In the genomic region with DNA sequence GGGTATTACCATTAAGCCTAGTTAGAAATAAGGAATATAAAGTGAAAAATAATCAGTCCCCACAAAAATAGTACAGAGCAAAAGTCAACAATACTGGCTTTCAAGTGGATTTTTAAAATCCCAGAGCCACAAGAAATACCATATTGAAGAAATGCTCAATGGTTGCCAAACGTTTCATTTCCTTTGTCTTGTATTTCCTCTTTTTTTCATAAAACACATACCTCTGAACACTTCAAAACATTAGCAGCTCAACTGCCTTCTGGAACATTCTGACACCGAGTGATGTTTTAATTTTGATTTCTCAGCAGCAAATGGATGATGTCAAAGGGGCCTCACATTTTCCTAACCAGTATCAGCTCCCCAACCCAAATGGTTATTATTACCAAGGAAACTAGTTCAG, we compare ENCODE assay signal across 15 cellular contexts. TPM values are rescaled to one million over a fixed set of nuclear protein-coding genes. Genes with fewer than 3 reads are reported as not detected.
A peak's percentile ranks its signal among the peaks of the same experiment; 100 is the strongest.
DNase-seq lines count a peak whose midpoint lies in the region; ATAC-seq and TF ChIP-seq lines count a peak whose summit lies in the region.
"Had no signal": no experiment of that assay in that cellular context is flagged by ENCODE, and none has a peak within 500 bp of the region (broad histone marks: within the 10 kb centered on the region; RNA-seq: fewer than 3 reads in every experiment).

No MANE protein-coding gene starts in this region.

- no peak for DNase-seq in activated naive CD8-positive, alpha-beta T cell treated with anti-CD3 and anti-CD28 coated beads, Interleukin-2, amount 50 U/mL, for 24 hours
- DNase-seq in activated T-helper 1 cell treated with anti-CD3 and anti-CD28 coated beads, Interleukin-12 subunit alpha, Interleukin-12 subunit beta, Interleukin-2, Interleukin-4 antibody, amounts not matched to agents 30 ng/mL and 10 ng/mL and 1 ng/mL, durations not matched to agents 14 hours and 24 hours and 36 hours (ENCODE audit: low spot score), result no peak
- DNase-seq in mesothelial cell of epicardium (ENCODE audit: low spot score in 2 of 2, unreplicated experiment in 2 of 2) (no peak), tibial artery (no peak), DMS53 treated with DMSO at 0.1 percent for 48 hours (lab: John Stamatoyannopoulos, UW; ENCODE audit: unreplicated experiment) (no peak)
- DNase-seq in activated effector memory CD4-positive, alpha-beta T cell treated with Interleukin-2 at 50 U/mL for 16 hours, result no peak
- no peak for DNase-seq in activated T-cell treated with anti-CD3 and anti-CD28 coated beads, Interleukin-2, amount 50 U/mL, for 24 hours
- DNase-seq: ACHN; activated naive CD8-positive, alpha-beta T cell treated with anti-CD3 and anti-CD28 coated beads for 36 hours; DMS79; H7; NCI-H187; retina; trophoblast cell had no signal

- peak overlapping the region; percentile 8 for H3K27ac Mint-ChIP-seq in activated naive CD8-positive, alpha-beta T cell
- H3K27ac Mint-ChIP-seq in activated naive CD8-positive, alpha-beta T cell treated with anti-CD3 and anti-CD28 coated beads, Interleukin-2, amount 50 U/mL, for 24 hours, result no peak overlapping the region
- peak overlapping the region; percentile 20 for H3K27ac Mint-ChIP-seq in activated T-helper 1 cell treated with anti-CD3 and anti-CD28 coated beads, Interleukin-12 subunit alpha, Interleukin-12 subunit beta, Interleukin-2, Interleukin-4 antibody, amounts not matched to agents 30 ng/mL and 10 ng/mL and 1 ng/mL, durations not matched to agents 14 hours and 24 hours and 36 hours
- H3K27ac Mint-ChIP-seq in mesothelial cell of epicardium, result peak overlapping the region; percentile 32
- H3K27ac Mint-ChIP-seq in activated T-cell treated with anti-CD3 and anti-CD28 coated beads, Interleukin-2, amount 50 U/mL, for 24 hours, result no peak overlapping the region

- TF ChIP-seq CTCF in mesothelial cell of epicardium (IDR thresholded peaks at IDR 0.05; ENCODE audit: unreplicated experiment) (no peak), tibial artery (IDR thresholded peaks at IDR 0.05) (no peak)

- H3K36me3 ChIP-seq in tibial artery, result no peaks in the 10 kb centered on the region

- peaks cover 3% of the 10 kb centered on the region for H3K36me3 Mint-ChIP-seq in activated naive CD8-positive, alpha-beta T cell
- peaks cover 2% of the 10 kb centered on the region for H3K36me3 Mint-ChIP-seq in activated naive CD8-positive, alpha-beta T cell treated with anti-CD3 and anti-CD28 coated beads, Interleukin-2, amount 50 U/mL, for 24 hours (ENCODE audit: low read depth)
- H3K36me3 Mint-ChIP-seq in activated T-helper 1 cell treated with anti-CD3 and anti-CD28 coated beads, Interleukin-12 subunit alpha, Interleukin-12 subunit beta, Interleukin-2, Interleukin-4 antibody, amounts not matched to agents 30 ng/mL and 10 ng/mL and 1 ng/mL, durations not matched to agents 14 hours and 24 hours and 36 hours (ENCODE audit: low read depth), result peaks cover 7% of the 10 kb centered on the region
- no peaks in the 10 kb centered on the region for H3K36me3 Mint-ChIP-seq in mesothelial cell of epicardium
- H3K36me3 Mint-ChIP-seq in activated T-cell treated with anti-CD3 and anti-CD28 coated beads, Interleukin-2, amount 50 U/mL, for 24 hours (ENCODE audit: low read depth), result peaks cover 8% of the 10 kb centered on the region

- peaks cover 61% of the 10 kb centered on the region for H3K4me1 Mint-ChIP-seq in activated naive CD8-positive, alpha-beta T cell (ENCODE audit: low read depth)
- peaks cover 84% of the 10 kb centered on the region for H3K4me1 Mint-ChIP-seq in activated naive CD8-positive, alpha-beta T cell treated with anti-CD3 and anti-CD28 coated beads, Interleukin-2, amount 50 U/mL, for 24 hours
- peaks cover 67% of the 10 kb centered on the region for H3K4me1 Mint-ChIP-seq in activated T-helper 1 cell treated with anti-CD3 and anti-CD28 coated beads, Interleukin-12 subunit alpha, Interleukin-12 subunit beta, Interleukin-2, Interleukin-4 antibody, amounts not matched to agents 30 ng/mL and 10 ng/mL and 1 ng/mL, durations not matched to agents 14 hours and 24 hours and 36 hours (ENCODE audit: low read depth)
- peaks cover 67% of the 10 kb centered on the region for H3K4me1 Mint-ChIP-seq in mesothelial cell of epicardium
- H3K4me1 Mint-ChIP-seq in activated T-cell treated with anti-CD3 and anti-CD28 coated beads, Interleukin-2, amount 50 U/mL, for 24 hours (ENCODE audit: low read depth), result peaks cover 60% of the 10 kb centered on the region

- H3K4me1 ChIP-seq in tibial artery, result peaks cover 0 to 72% (median 56%) of the 10 kb centered on the region in 4 donors

- H3K4me3 ChIP-seq in tibial artery, result no peak overlapping the region

- intact Hi-C loops in activated T-helper 1 cell treated with anti-CD3 and anti-CD28 coated beads, Interleukin-12 subunit alpha, Interleukin-12 subunit beta, Interleukin-2, Interleukin-4 antibody, amounts not matched to agents 30 ng/mL and 10 ng/mL and 1 ng/mL, durations not matched to agents 14 hours and 24 hours and 36 hours (cut with micrococcal nuclease), result no loop called here
- intact Hi-C loops in tibial artery (cut with DNase I; ENCODE audit: low total_unique reads), result no loop called here

- H3K4me3 Mint-ChIP-seq in activated naive CD8-positive, alpha-beta T cell, result no peak overlapping the region
- H3K4me3 Mint-ChIP-seq in activated naive CD8-positive, alpha-beta T cell treated with anti-CD3 and anti-CD28 coated beads, Interleukin-2, amount 50 U/mL, for 24 hours, result no peak overlapping the region
- no peak overlapping the region for H3K4me3 Mint-ChIP-seq in activated T-helper 1 cell treated with anti-CD3 and anti-CD28 coated beads, Interleukin-12 subunit alpha, Interleukin-12 subunit beta, Interleukin-2, Interleukin-4 antibody, amounts not matched to agents 30 ng/mL and 10 ng/mL and 1 ng/mL, durations not matched to agents 14 hours and 24 hours and 36 hours
- H3K4me3 Mint-ChIP-seq in mesothelial cell of epicardium, result no peak overlapping the region
- no peak overlapping the region for H3K4me3 Mint-ChIP-seq in activated T-cell treated with anti-CD3 and anti-CD28 coated beads, Interleukin-2, amount 50 U/mL, for 24 hours
- H3K4me3 Mint-ChIP-seq: activated naive CD8-positive, alpha-beta T cell treated with anti-CD3 and anti-CD28 coated beads for 36 hours had no signal

- H3K9me3 ChIP-seq in tibial artery, result no peaks in the 10 kb centered on the region

- H3K27me3 ChIP-seq in tibial artery, result no peaks in the 10 kb centered on the region

- peak overlapping the region; percentile 74 to 79 for H3K27ac ChIP-seq in tibial artery

- H3K9me3 Mint-ChIP-seq in activated naive CD8-positive, alpha-beta T cell (ENCODE audit: low read depth), result no peaks in the 10 kb centered on the region
- H3K9me3 Mint-ChIP-seq in activated naive CD8-positive, alpha-beta T cell treated with anti-CD3 and anti-CD28 coated beads, Interleukin-2, amount 50 U/mL, for 24 hours, result peaks cover 4% of the 10 kb centered on the region
- no peaks in the 10 kb centered on the region for H3K9me3 Mint-ChIP-seq in activated T-helper 1 cell treated with anti-CD3 and anti-CD28 coated beads, Interleukin-12 subunit alpha, Interleukin-12 subunit beta, Interleukin-2, Interleukin-4 antibody, amounts not matched to agents 30 ng/mL and 10 ng/mL and 1 ng/mL, durations not matched to agents 14 hours and 24 hours and 36 hours
- H3K9me3 Mint-ChIP-seq in mesothelial cell of epicardium, result no peaks in the 10 kb centered on the region
- H3K9me3 Mint-ChIP-seq in activated T-cell treated with anti-CD3 and anti-CD28 coated beads, Interleukin-2, amount 50 U/mL, for 24 hours, result no peaks in the 10 kb centered on the region
- H3K9me3 Mint-ChIP-seq: activated naive CD8-positive, alpha-beta T cell treated with anti-CD3 and anti-CD28 coated beads for 36 hours had no signal

- ATAC-seq in activated naive CD8-positive, alpha-beta T cell treated with anti-CD3 and anti-CD28 coated beads, Interleukin-2, amount 50 U/mL, for 24 hours, result no peak

- H3K27me3 Mint-ChIP-seq in activated naive CD8-positive, alpha-beta T cell, result no peaks in the 10 kb centered on the region
- H3K27me3 Mint-ChIP-seq in activated naive CD8-positive, alpha-beta T cell treated with anti-CD3 and anti-CD28 coated beads, Interleukin-2, amount 50 U/mL, for 24 hours, result no peaks in the 10 kb centered on the region
- no peaks in the 10 kb centered on the region for H3K27me3 Mint-ChIP-seq in activated T-helper 1 cell treated with anti-CD3 and anti-CD28 coated beads, Interleukin-12 subunit alpha, Interleukin-12 subunit beta, Interleukin-2, Interleukin-4 antibody, amounts not matched to agents 30 ng/mL and 10 ng/mL and 1 ng/mL, durations not matched to agents 14 hours and 24 hours and 36 hours (ENCODE audit: insufficient read depth)
- H3K27me3 Mint-ChIP-seq in mesothelial cell of epicardium (ENCODE audit: low read depth), result no peaks in the 10 kb centered on the region
- no peaks in the 10 kb centered on the region for H3K27me3 Mint-ChIP-seq in activated T-cell treated with anti-CD3 and anti-CD28 coated beads, Interleukin-2, amount 50 U/mL, for 24 hours
- H3K27me3 Mint-ChIP-seq: activated naive CD8-positive, alpha-beta T cell treated with anti-CD3 and anti-CD28 coated beads for 36 hours had no signal

RNA-seq across cellular contexts. Expression of gene NOD1, which starts 10.5 kb away (rescaled TPM):
- 9.1 and 13.1 TPM in 2 replicates for total RNA-seq in activated T-helper 1 cell treated with anti-CD3 and anti-CD28 coated beads, Interleukin-12 subunit alpha, Interleukin-12 subunit beta, Interleukin-2, Interleukin-4 antibody, amounts not matched to agents 30 ng/mL and 10 ng/mL and 1 ng/mL, durations not matched to agents 14 hours and 24 hours and 36 hours
- 9.5 to 10.3 TPM (median 10.2 TPM) in 3 replicates for total RNA-seq in mesothelial cell of epicardium

RNA-seq across cellular contexts. Expression of gene GGCT, which starts 36.6 kb away (rescaled TPM):
- total RNA-seq in activated T-helper 1 cell treated with anti-CD3 and anti-CD28 coated beads, Interleukin-12 subunit alpha, Interleukin-12 subunit beta, Interleukin-2, Interleukin-4 antibody, amounts not matched to agents 30 ng/mL and 10 ng/mL and 1 ng/mL, durations not matched to agents 14 hours and 24 hours and 36 hours, result 75.4 and 79.0 TPM in 2 replicates
- 36.5 to 37.5 TPM (median 36.6 TPM) in 3 replicates for total RNA-seq in mesothelial cell of epicardium

Comparison
In these comparisons a context has a peak if more than half of its experiments do, and no peak if none do; other contexts are left out.
1. H3K27ac Mint-ChIP-seq: peak in activated naive CD8-positive, alpha-beta T cell (single experiment), activated T-helper 1 cell treated with anti-CD3 and anti-CD28 coated beads, Interleukin-12 subunit alpha, Interleukin-12 subunit beta, Interleukin-2, Interleukin-4 antibody, amounts not matched to agents 30 ng/mL and 10 ng/mL and 1 ng/mL, durations not matched to agents 14 hours and 24 hours and 36 hours (single experiment) and mesothelial cell of epicardium (single experiment); none in activated naive CD8-positive, alpha-beta T cell treated with anti-CD3 and anti-CD28 coated beads, Interleukin-2, amount 50 U/mL, for 24 hours (single experiment) and activated T-cell treated with anti-CD3 and anti-CD28 coated beads, Interleukin-2, amount 50 U/mL, for 24 hours (single experiment).